Comparison of ENCODE assay signal across 1 cellular context in the genomic region with DNA sequence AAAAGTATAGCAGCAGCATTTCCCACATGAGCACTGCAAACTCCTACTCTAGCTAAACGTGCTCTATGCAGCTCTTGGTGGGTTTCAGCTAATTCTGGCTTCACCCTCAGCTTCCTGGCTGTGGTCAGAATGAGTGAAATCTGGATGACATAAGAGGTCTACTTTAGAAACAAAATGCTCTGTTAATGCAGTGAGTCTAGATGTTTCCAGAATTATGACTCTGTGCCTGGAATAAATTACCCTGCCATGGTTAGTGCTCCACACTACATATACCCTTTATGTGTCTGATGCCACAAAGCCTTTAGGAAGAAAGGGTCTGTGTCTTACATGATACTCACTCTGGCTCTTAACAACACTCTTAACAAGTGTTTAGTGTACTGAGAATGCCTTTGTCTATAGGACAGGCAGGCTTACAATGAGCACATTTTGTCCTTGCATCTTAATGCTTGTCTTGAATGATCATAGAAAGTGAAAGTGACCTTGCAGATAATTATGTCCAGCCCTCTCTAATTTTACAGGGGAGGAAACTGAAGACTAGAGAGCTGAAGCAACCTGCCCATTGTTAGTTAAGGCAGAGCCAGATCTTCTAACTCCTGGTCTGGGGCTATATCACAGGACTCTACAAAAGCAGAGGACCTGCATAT.
TF ChIP-seq lines count a peak whose summit lies in the region.

No MANE protein-coding gene starts in this region.

TF ChIP-seq in SK-N-SH, 30 proteins besides CTCF, POLR2A, EP300 and RAD21 (continued from another document):
- TF ChIP-seq, protein P1, sequence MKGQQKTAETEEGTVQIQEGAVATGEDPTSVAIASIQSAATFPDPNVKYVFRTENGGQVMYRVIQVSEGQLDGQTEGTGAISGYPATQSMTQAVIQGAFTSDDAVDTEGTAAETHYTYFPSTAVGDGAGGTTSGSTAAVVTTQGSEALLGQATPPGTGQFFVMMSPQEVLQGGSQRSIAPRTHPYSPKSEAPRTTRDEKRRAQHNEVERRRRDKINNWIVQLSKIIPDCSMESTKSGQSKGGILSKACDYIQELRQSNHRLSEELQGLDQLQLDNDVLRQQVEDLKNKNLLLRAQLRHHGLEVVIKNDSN (IDR thresholded peaks at IDR 0.05; ENCODE audit: borderline replicate concordance, low read depth), result no peak
